15 cellular contexts compared by ENCODE assay signal in the genomic region with DNA sequence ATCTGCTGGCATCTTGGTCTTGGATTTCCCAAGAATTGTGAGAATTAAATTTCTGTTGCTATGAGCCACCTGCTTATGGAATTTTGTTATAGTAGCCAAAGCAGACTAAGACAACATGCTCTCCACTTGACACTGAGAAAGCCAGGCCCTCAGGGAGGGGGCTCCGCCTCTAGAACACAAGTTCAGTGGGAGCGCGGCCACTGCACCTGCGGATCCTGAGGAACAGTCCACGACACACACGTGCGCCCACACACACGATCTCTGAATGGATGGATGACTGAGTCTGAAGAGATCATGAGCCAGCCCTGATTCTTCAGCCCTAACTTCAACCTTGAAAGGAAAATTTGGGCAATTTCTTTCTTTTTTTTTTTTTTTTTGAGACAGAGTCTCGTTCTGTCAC.
A peak's percentile ranks its signal among the peaks of the same experiment; 100 is the strongest.
DNase-seq lines count a peak whose midpoint lies in the region; ATAC-seq and TF ChIP-seq lines count a peak whose summit lies in the region.
"Had no signal": no experiment of that assay in that cellular context is flagged by ENCODE, and none has a peak within 500 bp of the region (broad histone marks: within the 10 kb centered on the region; RNA-seq: fewer than 3 reads in every experiment).

No MANE protein-coding gene starts in this region.

- TF ChIP-seq POLR2A in HCT116 (IDR thresholded peaks at IDR 0.05; ENCODE audit: borderline replicate concordance, extremely low read depth, insufficient read depth, insufficient read length) = no peak

- POLR2A ChIA-PET in HCT116 (lab: Charles Lee) = no interaction called here

- no peaks in the 10 kb centered on the region for H3K9me3 ChIP-seq in HCT116 (ENCODE audit: control insufficient read depth in 1 of 2, insufficient read depth in 1 of 2, low read depth in 1 of 2, low read length in 2 of 2)
- H3K9me3 ChIP-seq in stomach smooth muscle (ENCODE audit: control insufficient read depth in 2 of 2, low read length in 2 of 2) = no peaks in the 10 kb centered on the region
- H3K9me3 ChIP-seq: BLaER1 treated with 17β-estradiol and CSF1 and Interleukin-3, amounts not matched to agents 10 nM and 100 nM had no signal

- H3K36me3 ChIP-seq in HCT116 (ENCODE audit: control insufficient read depth in 1 of 2, insufficient read depth in 2 of 2, low read length in 2 of 2) (no peaks in the 10 kb centered on the region; a peak in 1 of 4 replicates), stomach smooth muscle (ENCODE audit: control insufficient read depth in 2 of 2, insufficient read depth in 2 of 2, low read length in 2 of 2) (peaks cover 8 to 9% of the 10 kb centered on the region in 2 donors)

- TF ChIP-seq CTCF in HCT116 (IDR thresholded peaks at IDR 0.05 in 2 of 3, conservative IDR thresholded peaks at IDR 0.05 in 1 of 3; ENCODE audit: borderline replicate concordance in 1 of 3, insufficient read depth in 1 of 3, low read depth in 2 of 3, low read length in 2 of 3) = no peak
- TF ChIP-seq CTCF in brain (conservative IDR thresholded peaks at IDR 0.05) = no peak
- no peak for TF ChIP-seq CTCF in osteocyte (IDR thresholded peaks at IDR 0.05)

- peaks cover 99% of the 10 kb centered on the region for H3K79me2 ChIP-seq in HCT116 (ENCODE audit: insufficient read depth, low read length)

- H3K36me3 Mint-ChIP-seq in brain = peaks cover 61% of the 10 kb centered on the region
- H3K36me3 Mint-ChIP-seq in osteocyte (ENCODE audit: unreplicated experiment) = peaks cover 24% of the 10 kb centered on the region

- DNase-seq in HCT116 (ENCODE audit: low read depth, low spot score) (no peak), osteocyte (ENCODE audit: extremely low spot score, unreplicated experiment) (no peak), H4 (ENCODE audit: low spot score) (no peak)
- DNase-seq in stimulated activated CD4-positive, alpha-beta T cell treated with anti-CD3 and anti-CD28 coated beads, Interleukin-4, amount 100 ng/mL, for 1 hour = no peak
- DNase-seq: H7, IMR-90, Kasumi-1, NCI-H187 treated with DMSO at 0.1 percent for 48 hours, NCI-H510A, SIG-M5 had no signal

- H3K27me3 Mint-ChIP-seq in brain (no peaks in the 10 kb centered on the region), osteocyte (ENCODE audit: unreplicated experiment) (no peaks in the 10 kb centered on the region)

- H3K4me2 ChIP-seq in HCT116 (ENCODE audit: low read length) = no peak overlapping the region
- H3K4me2 ChIP-seq: BLaER1 treated with 17β-estradiol and CSF1 and Interleukin-3, amounts not matched to agents 10 nM and 100 nM had no signal

- H3K9ac ChIP-seq in HCT116 (ENCODE audit: low read length) (no peak overlapping the region), stomach smooth muscle (ENCODE audit: low read length in 2 of 2) (no peak overlapping the region)
- H3K9ac ChIP-seq: BLaER1 treated with 17β-estradiol and CSF1 and Interleukin-3, amounts not matched to agents 10 nM and 100 nM had no signal

- intact Hi-C loops in HCT116 (cut with micrococcal nuclease) = loop anchor here (5.0 kb wide), 1 partner anchor 61 kb away; no protein-coding TSS in a partner anchor

- RAD21 ChIA-PET in HCT116 (lab: Charles Lee; ENCODE audit: low non-redundant PET in 1 of 2, low total read pairs in 2 of 2, uncharacterized antibody in 2 of 2, unreplicated experiment in 2 of 2) = no interaction called here

- H3K4me3 ChIP-seq in HCT116 (replicated peaks in 1 of 2; ENCODE audit: low read depth in 1 of 2, low read length in 2 of 2) (no peak overlapping the region), stomach smooth muscle (ENCODE audit: low read length in 2 of 2) (no peak overlapping the region)
- H3K4me3 ChIP-seq: BLaER1 treated with 17β-estradiol and CSF1 and Interleukin-3, amounts not matched to agents 10 nM and 100 nM had no signal

- ATAC-seq in HCT116 (no peak), GM21360 (IDR thresholded peaks at IDR 0.05; ENCODE audit: unreplicated experiment) (no peak)
- ATAC-seq: Panc1 had no signal

- H3K4me3 Mint-ChIP-seq in brain = no peak overlapping the region
- H3K4me3 Mint-ChIP-seq in osteocyte (ENCODE audit: unreplicated experiment) = no peak overlapping the region

- H3K4me1 Mint-ChIP-seq in brain = peaks cover 71% of the 10 kb centered on the region
- H3K4me1 Mint-ChIP-seq in osteocyte (ENCODE audit: unreplicated experiment) = peaks cover 83% of the 10 kb centered on the region

- peak overlapping the region; percentile 62 to 89 (median 76) for H3K27ac Mint-ChIP-seq in brain
- peak overlapping the region; percentile 73 for H3K27ac Mint-ChIP-seq in osteocyte (ENCODE audit: unreplicated experiment)

- no peaks in the 10 kb centered on the region for H3K9me3 Mint-ChIP-seq in brain
- H3K9me3 Mint-ChIP-seq in osteocyte (ENCODE audit: unreplicated experiment) = no peaks in the 10 kb centered on the region

- H4K20me1 ChIP-seq in HCT116 (ENCODE audit: insufficient read depth) = peaks cover 5% of the 10 kb centered on the region; the same call in 1 of the 2 replicates

- CTCF ChIA-PET in HCT116 (lab: Charles Lee) = interaction anchor here (3.2 to 3.3 kb wide), 2 partner anchors 25 to 39 kb away, joined by 14 to 18 read pairs; no protein-coding TSS in a partner anchor

- no peak for TF ChIP-seq RAD21 in HCT116 (IDR thresholded peaks at IDR 0.05; ENCODE audit: low read depth)

- H3K27ac ChIP-seq in HCT116 (ENCODE audit: low read depth, low read length) (0 out of 2 replicates have a peak overlapping the region, but pooled peaks have one; percentile 62), stomach smooth muscle (ENCODE audit: low read length) (peak overlapping the region; percentile 53)
- H3K27ac ChIP-seq: BLaER1 treated with 17β-estradiol and CSF1 and Interleukin-3, amounts not matched to agents 10 nM and 100 nM had no signal

- H3K4me1 ChIP-seq in HCT116 (ENCODE audit: control insufficient read depth in 1 of 2, insufficient read depth in 2 of 2, low read length in 2 of 2) (peaks cover 49 to 78% of the 10 kb centered on the region in 2 experiments), stomach smooth muscle (ENCODE audit: control insufficient read depth, insufficient read depth, low read length) (peaks cover 61% of the 10 kb centered on the region)

- no peaks in the 10 kb centered on the region for H3K9me2 ChIP-seq in HCT116 (ENCODE audit: insufficient read depth)

- no peaks in the 10 kb centered on the region for H3K27me3 ChIP-seq in HCT116 (ENCODE audit: insufficient read depth, low read length)
- no peaks in the 10 kb centered on the region for H3K27me3 ChIP-seq in stomach smooth muscle (ENCODE audit: control insufficient read depth in 1 of 2, insufficient read depth in 2 of 2, low read length in 2 of 2)
- H3K27me3 ChIP-seq: BLaER1 treated with 17β-estradiol and CSF1 and Interleukin-3, amounts not matched to agents 10 nM and 100 nM had no signal

- H2AFZ ChIP-seq in HCT116 (ENCODE audit: low read depth, low read length, poor library complexity, severe bottlenecking) = no peak overlapping the region

- BruUV-seq in HCT116 (replicated peaks; lab: Mats Ljungman, UMichigan) = no TSS peak

TF ChIP-seq in HCT116, 20 proteins besides CTCF, POLR2A, EP300 and RAD21:
- TF ChIP-seq ZNF274 (IDR thresholded peaks at IDR 0.05; ENCODE audit: low read depth, low read length) (no peak), CEBPB (IDR thresholded peaks at IDR 0.05; ENCODE audit: low read depth) (no peak), MAX (IDR thresholded peaks at IDR 0.05) (no peak), FOSL1 (IDR thresholded peaks at IDR 0.05; ENCODE audit: low read depth) (no peak)
